ENCODE assay signal across 12 cellular contexts in the genomic region with DNA sequence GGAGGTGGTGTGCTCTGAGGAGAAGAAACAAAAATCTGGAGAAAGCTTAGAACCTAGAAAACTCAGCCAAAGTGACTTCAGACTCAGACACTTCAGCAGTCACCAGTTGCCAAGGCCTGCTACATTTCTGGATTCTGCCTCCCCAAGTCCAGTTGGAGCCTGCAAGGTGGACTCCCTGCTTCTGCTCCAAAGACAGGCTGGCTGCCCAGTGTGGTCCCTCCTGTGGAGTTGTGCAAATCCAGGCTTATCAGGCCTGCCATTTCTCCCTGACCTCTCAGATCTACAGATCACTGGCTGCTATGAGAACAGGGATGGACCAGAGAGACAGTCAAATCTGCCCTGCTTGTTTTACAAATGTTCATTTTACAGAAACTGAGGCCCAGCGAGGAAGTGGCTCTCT.
"Had no signal": no experiment of that assay in that cellular context is flagged by ENCODE, and none has a peak within 500 bp of the region (broad histone marks: within the 10 kb centered on the region; RNA-seq: fewer than 3 reads in every experiment).

No MANE protein-coding gene starts in this region.

- ATAC-seq: activated CD4-positive, alpha-beta T cell treated with anti-CD3 and anti-CD28 coated beads for 36 hours; activated CD8-positive, alpha-beta T cell treated with anti-CD3 and anti-CD28 coated beads for 36 hours had no signal

- H3K27ac ChIP-seq: epithelial cell of prostate, SK-N-MC, VCaP had no signal

- H3K4me3 ChIP-seq: coronary artery, SK-N-MC had no signal

- DNase-seq: activated CD4-positive, alpha-beta T cell treated with anti-CD3 and anti-CD28 coated beads for 36 hours; activated CD8-positive, alpha-beta memory T cell treated with anti-CD3 and anti-CD28 coated beads, Interleukin-2, amount 50 U/mL, for 48 hours; activated CD8-positive, alpha-beta T cell treated with anti-CD3 and anti-CD28 coated beads for 36 hours; effector CD4-positive, alpha-beta T cell; hypothalamus; T-helper 1 cell; trophoblast cell had no signal

- FAIRE-seq: astrocyte had no signal
